26 cellular contexts compared by ENCODE assay signal in the genomic region with DNA sequence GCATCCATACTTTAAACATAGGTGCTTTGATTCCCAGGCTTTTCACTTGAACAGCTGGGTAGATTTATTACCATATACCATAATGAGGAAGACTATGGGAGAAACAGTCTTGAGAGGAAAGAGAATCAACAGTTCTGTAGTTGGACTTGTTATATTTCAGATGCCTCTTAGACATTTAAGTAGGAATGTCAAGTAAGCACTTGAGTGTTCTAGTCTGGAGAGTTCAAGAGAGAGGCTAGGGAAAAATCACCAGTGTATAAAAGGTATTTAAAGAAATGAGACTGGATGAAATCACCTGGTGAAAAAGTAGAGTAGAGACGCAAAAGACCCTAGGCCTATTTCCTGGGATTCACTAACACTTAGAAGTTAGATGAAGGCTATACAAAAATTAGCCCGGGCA.
"Had no signal": no experiment of that assay in that cellular context is flagged by ENCODE, and none has a peak within 500 bp of the region (broad histone marks: within the 10 kb centered on the region; RNA-seq: fewer than 3 reads in every experiment).

No MANE protein-coding gene starts in this region.

- DNase-seq: naive thymus-derived CD4-positive, alpha-beta T cell; natural killer cell; occipital lobe; ovary; posterior cingulate gyrus; psoas muscle; right cardiac atrium; right lobe of liver; sigmoid colon; small intestine; stimulated activated CD4-positive, alpha-beta T cell treated with anti-CD3 and anti-CD28 coated beads, Interleukin-15, amount 100 ng/mL, for 24 hours; stimulated activated CD4-positive, alpha-beta T cell treated with anti-CD3 and anti-CD28 coated beads, Interleukin-2, amount 100 ng/mL, for 24 hours; stimulated activated CD4-positive, alpha-beta T cell treated with anti-CD3 and anti-CD28 coated beads, Interleukin-2, amount 100 ng/mL, for 48 hours; stimulated activated CD4-positive, alpha-beta T cell treated with anti-CD3 and anti-CD28 coated beads, Interleukin-4, amount 100 ng/mL, for 4 hours; stimulated activated CD8-positive, alpha-beta memory T cell treated with anti-CD3 and anti-CD28 coated beads, Interleukin-4, amount 100 ng/mL, for 48 hours; stimulated activated naive CD4-positive, alpha-beta T cell; stimulated activated naive CD8-positive, alpha-beta T cell treated with anti-CD3 and anti-CD28 coated beads, Interleukin-15, amount 100 ng/mL, for 72 hours; stimulated activated naive CD8-positive, alpha-beta T cell treated with anti-CD3 and anti-CD28 coated beads, Interleukin-15, Interleukin-2, amounts not matched to agents 100 U/mL and 50 U/mL, for 24 hours; substantia nigra; testis had no signal

- H3K9me3 ChIP-seq: ovary, right lobe of liver, suprapubic skin, testis, vagina had no signal

- H3K4me1 ChIP-seq: neural progenitor cell, parathyroid adenoma, psoas muscle, right lobe of liver, sigmoid colon, suprapubic skin, testis, tibial nerve, vagina had no signal

- H3K4me3 ChIP-seq: neural progenitor cell, ovary, psoas muscle, right lobe of liver, sigmoid colon, suprapubic skin, testis, tibial nerve, vagina had no signal

- ATAC-seq: naive thymus-derived CD4-positive, alpha-beta T cell; natural killer cell; psoas muscle; right cardiac atrium; right lobe of liver; stimulated activated memory B cell treated with anti-CD40 and anti-IgM and Interleukin-4, amounts not matched to agents 10 μg/mL and 1 μg/mL and 100 μg/mL, for 72 hours; stimulated activated naive CD8-positive, alpha-beta T cell treated with anti-CD3 and anti-CD28 coated beads, Interleukin-15, amount 100 ng/mL, for 72 hours; stimulated activated naive CD8-positive, alpha-beta T cell treated with anti-CD3 and anti-CD28 coated beads, Interleukin-15, Interleukin-2, amounts not matched to agents 100 U/mL and 50 U/mL, for 24 hours had no signal

- H3K36me3 ChIP-seq: neural progenitor cell, ovary, sigmoid colon, suprapubic skin, tibial nerve, vagina had no signal

- H3K27me3 ChIP-seq: neural progenitor cell, ovary, right lobe of liver, sigmoid colon, suprapubic skin, testis, tibial nerve, vagina had no signal

- H3K27ac ChIP-seq: neural progenitor cell, ovary, parathyroid adenoma, psoas muscle, right lobe of liver, sigmoid colon, suprapubic skin, testis, tibial nerve, vagina had no signal
